Comparison of ENCODE assay signal across 1 cellular context in the genomic region with DNA sequence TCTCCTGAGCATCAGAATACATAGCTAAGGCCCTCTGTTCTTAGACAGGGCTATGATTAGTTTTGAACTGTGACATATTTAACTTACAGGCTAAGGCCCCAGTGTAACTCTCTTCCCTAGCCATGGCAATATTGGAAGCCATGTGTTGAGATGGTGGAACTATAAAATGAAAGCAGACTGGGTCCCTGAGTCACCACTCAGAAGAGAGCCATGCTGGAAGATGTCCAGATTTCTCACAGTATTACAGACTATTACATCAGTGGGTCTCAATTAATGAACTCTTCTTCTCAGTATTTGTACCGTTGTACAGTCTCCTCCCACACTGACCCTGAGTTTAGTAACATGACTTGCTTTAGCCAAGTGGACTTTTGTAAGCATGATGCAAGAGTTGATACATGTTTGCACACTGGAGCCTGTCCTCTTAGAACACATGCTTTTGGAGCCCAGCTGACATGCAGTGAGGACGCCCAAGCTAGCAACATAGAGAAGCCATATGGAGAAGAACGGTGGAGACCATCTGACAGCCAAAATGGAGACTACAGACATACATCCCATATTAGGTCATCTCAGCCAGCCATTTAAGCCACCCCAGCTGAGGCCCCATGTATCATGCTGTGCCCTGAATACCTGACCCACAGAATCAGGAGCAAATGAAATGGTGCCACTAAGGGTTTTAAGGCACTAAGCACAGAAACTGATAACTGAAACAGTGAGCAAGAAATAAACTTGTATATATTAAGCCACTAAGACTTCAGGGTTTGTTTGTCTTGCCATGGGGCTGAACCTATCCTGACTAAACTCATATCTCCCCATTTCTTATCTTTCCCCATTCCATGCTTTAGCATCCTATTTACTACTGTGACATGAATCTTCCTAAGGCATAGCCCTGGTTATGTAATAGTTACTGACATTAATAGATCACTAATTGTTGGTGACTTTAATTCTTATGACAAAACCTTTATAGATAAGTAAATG.
TF ChIP-seq lines count a peak whose summit lies in the region.

No MANE protein-coding gene starts in this region.

TF ChIP-seq in K562, 482 proteins besides CTCF, POLR2A, EP300 and RAD21 (continued from another document and continues in another):
- TF ChIP-seq, protein P1, sequence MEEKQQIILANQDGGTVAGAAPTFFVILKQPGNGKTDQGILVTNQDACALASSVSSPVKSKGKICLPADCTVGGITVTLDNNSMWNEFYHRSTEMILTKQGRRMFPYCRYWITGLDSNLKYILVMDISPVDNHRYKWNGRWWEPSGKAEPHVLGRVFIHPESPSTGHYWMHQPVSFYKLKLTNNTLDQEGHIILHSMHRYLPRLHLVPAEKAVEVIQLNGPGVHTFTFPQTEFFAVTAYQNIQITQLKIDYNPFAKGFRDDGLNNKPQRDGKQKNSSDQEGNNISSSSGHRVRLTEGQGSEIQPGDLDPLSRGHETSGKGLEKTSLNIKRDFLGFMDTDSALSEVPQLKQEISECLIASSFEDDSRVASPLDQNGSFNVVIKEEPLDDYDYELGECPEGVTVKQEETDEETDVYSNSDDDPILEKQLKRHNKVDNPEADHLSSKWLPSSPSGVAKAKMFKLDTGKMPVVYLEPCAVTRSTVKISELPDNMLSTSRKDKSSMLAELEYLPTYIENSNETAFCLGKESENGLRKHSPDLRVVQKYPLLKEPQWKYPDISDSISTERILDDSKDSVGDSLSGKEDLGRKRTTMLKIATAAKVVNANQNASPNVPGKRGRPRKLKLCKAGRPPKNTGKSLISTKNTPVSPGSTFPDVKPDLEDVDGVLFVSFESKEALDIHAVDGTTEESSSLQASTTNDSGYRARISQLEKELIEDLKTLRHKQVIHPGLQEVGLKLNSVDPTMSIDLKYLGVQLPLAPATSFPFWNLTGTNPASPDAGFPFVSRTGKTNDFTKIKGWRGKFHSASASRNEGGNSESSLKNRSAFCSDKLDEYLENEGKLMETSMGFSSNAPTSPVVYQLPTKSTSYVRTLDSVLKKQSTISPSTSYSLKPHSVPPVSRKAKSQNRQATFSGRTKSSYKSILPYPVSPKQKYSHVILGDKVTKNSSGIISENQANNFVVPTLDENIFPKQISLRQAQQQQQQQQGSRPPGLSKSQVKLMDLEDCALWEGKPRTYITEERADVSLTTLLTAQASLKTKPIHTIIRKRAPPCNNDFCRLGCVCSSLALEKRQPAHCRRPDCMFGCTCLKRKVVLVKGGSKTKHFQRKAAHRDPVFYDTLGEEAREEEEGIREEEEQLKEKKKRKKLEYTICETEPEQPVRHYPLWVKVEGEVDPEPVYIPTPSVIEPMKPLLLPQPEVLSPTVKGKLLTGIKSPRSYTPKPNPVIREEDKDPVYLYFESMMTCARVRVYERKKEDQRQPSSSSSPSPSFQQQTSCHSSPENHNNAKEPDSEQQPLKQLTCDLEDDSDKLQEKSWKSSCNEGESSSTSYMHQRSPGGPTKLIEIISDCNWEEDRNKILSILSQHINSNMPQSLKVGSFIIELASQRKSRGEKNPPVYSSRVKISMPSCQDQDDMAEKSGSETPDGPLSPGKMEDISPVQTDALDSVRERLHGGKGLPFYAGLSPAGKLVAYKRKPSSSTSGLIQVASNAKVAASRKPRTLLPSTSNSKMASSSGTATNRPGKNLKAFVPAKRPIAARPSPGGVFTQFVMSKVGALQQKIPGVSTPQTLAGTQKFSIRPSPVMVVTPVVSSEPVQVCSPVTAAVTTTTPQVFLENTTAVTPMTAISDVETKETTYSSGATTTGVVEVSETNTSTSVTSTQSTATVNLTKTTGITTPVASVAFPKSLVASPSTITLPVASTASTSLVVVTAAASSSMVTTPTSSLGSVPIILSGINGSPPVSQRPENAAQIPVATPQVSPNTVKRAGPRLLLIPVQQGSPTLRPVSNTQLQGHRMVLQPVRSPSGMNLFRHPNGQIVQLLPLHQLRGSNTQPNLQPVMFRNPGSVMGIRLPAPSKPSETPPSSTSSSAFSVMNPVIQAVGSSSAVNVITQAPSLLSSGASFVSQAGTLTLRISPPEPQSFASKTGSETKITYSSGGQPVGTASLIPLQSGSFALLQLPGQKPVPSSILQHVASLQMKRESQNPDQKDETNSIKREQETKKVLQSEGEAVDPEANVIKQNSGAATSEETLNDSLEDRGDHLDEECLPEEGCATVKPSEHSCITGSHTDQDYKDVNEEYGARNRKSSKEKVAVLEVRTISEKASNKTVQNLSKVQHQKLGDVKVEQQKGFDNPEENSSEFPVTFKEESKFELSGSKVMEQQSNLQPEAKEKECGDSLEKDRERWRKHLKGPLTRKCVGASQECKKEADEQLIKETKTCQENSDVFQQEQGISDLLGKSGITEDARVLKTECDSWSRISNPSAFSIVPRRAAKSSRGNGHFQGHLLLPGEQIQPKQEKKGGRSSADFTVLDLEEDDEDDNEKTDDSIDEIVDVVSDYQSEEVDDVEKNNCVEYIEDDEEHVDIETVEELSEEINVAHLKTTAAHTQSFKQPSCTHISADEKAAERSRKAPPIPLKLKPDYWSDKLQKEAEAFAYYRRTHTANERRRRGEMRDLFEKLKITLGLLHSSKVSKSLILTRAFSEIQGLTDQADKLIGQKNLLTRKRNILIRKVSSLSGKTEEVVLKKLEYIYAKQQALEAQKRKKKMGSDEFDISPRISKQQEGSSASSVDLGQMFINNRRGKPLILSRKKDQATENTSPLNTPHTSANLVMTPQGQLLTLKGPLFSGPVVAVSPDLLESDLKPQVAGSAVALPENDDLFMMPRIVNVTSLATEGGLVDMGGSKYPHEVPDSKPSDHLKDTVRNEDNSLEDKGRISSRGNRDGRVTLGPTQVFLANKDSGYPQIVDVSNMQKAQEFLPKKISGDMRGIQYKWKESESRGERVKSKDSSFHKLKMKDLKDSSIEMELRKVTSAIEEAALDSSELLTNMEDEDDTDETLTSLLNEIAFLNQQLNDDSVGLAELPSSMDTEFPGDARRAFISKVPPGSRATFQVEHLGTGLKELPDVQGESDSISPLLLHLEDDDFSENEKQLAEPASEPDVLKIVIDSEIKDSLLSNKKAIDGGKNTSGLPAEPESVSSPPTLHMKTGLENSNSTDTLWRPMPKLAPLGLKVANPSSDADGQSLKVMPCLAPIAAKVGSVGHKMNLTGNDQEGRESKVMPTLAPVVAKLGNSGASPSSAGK (IDR thresholded peaks at IDR 0.05), result peak; percentile 95
- TF ChIP-seq, protein P2, sequence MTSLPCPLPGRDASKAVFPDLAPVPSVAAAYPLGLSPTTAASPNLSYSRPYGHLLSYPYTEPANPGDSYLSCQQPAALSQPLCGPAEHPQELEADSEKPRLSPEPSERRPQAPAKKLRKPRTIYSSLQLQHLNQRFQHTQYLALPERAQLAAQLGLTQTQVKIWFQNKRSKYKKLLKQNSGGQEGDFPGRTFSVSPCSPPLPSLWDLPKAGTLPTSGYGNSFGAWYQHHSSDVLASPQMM (CRISPR knock-in tag; IDR thresholded peaks at IDR 0.05), result no peak
- TF ChIP-seq, protein P3, sequence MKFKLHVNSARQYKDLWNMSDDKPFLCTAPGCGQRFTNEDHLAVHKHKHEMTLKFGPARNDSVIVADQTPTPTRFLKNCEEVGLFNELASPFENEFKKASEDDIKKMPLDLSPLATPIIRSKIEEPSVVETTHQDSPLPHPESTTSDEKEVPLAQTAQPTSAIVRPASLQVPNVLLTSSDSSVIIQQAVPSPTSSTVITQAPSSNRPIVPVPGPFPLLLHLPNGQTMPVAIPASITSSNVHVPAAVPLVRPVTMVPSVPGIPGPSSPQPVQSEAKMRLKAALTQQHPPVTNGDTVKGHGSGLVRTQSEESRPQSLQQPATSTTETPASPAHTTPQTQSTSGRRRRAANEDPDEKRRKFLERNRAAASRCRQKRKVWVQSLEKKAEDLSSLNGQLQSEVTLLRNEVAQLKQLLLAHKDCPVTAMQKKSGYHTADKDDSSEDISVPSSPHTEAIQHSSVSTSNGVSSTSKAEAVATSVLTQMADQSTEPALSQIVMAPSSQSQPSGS (CRISPR knock-in tag; IDR thresholded peaks at IDR 0.05), result no peak
- TF ChIP-seq NONO (IDR thresholded peaks at IDR 0.05; ENCODE audit: low read depth in 2 of 2, low read length in 1 of 2), result no peak
- peak; percentile 72; the same call in 1 of the 2 replicates for TF ChIP-seq ZBTB26 (CRISPR knock-in tag; IDR thresholded peaks at IDR 0.05)
- TF ChIP-seq ZNF384 (IDR thresholded peaks at IDR 0.05; ENCODE audit: low read depth, low read length), result no peak
- TF ChIP-seq, protein P4, sequence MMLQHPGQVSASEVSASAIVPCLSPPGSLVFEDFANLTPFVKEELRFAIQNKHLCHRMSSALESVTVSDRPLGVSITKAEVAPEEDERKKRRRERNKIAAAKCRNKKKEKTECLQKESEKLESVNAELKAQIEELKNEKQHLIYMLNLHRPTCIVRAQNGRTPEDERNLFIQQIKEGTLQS (IDR thresholded peaks at IDR 0.05), result peak; percentile 99
- TF ChIP-seq, protein P4 (CRISPR knock-in tag; conservative IDR thresholded peaks at IDR 0.05), result peak; percentile 80; the same call in 1 of the 2 replicates
- TF ChIP-seq RHOXF2B (CRISPR knock-in tag; conservative IDR thresholded peaks at IDR 0.05), result peak; percentile 82; the same call in 1 of the 2 replicates
- no peak; the same call in 1 of the 2 replicates for TF ChIP-seq NFE2L1 (tag; IDR thresholded peaks at IDR 0.05; ENCODE audit: borderline replicate concordance, low read depth)
- no peak for TF ChIP-seq ZNF699 (CRISPR knock-in tag; IDR thresholded peaks at IDR 0.05; ENCODE audit: insufficient replicate concordance)
- TF ChIP-seq MXI1 (IDR thresholded peaks at IDR 0.05; ENCODE audit: low read depth, low read length), result no peak
- TF ChIP-seq RBM15 (IDR thresholded peaks at IDR 0.05; ENCODE audit: insufficient read depth, low read length), result no peak
- peak; percentile 78; the same call in 1 of the 2 replicates for TF ChIP-seq ZNF449 (CRISPR knock-in tag; IDR thresholded peaks at IDR 0.05)
- TF ChIP-seq, protein P5, sequence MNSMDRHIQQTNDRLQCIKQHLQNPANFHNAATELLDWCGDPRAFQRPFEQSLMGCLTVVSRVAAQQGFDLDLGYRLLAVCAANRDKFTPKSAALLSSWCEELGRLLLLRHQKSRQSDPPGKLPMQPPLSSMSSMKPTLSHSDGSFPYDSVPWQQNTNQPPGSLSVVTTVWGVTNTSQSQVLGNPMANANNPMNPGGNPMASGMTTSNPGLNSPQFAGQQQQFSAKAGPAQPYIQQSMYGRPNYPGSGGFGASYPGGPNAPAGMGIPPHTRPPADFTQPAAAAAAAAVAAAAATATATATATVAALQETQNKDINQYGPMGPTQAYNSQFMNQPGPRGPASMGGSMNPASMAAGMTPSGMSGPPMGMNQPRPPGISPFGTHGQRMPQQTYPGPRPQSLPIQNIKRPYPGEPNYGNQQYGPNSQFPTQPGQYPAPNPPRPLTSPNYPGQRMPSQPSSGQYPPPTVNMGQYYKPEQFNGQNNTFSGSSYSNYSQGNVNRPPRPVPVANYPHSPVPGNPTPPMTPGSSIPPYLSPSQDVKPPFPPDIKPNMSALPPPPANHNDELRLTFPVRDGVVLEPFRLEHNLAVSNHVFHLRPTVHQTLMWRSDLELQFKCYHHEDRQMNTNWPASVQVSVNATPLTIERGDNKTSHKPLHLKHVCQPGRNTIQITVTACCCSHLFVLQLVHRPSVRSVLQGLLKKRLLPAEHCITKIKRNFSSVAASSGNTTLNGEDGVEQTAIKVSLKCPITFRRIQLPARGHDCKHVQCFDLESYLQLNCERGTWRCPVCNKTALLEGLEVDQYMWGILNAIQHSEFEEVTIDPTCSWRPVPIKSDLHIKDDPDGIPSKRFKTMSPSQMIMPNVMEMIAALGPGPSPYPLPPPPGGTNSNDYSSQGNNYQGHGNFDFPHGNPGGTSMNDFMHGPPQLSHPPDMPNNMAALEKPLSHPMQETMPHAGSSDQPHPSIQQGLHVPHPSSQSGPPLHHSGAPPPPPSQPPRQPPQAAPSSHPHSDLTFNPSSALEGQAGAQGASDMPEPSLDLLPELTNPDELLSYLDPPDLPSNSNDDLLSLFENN (IDR thresholded peaks at IDR 0.05; ENCODE audit: low read depth in 2 of 2, low read length in 2 of 2), result no peak
- TF ChIP-seq ZBTB17 (CRISPR knock-in tag; IDR thresholded peaks at IDR 0.05), result peak; percentile 10
- TF ChIP-seq, protein P6, sequence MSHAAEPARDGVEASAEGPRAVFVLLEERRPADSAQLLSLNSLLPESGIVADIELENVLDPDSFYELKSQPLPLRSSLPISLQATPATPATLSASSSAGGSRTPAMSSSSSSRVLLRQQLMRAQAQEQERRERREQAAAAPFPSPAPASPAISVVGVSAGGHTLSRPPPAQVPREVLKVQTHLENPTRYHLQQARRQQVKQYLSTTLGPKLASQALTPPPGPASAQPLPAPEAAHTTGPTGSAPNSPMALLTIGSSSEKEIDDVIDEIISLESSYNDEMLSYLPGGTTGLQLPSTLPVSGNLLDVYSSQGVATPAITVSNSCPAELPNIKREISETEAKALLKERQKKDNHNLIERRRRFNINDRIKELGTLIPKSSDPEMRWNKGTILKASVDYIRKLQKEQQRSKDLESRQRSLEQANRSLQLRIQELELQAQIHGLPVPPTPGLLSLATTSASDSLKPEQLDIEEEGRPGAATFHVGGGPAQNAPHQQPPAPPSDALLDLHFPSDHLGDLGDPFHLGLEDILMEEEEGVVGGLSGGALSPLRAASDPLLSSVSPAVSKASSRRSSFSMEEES (CRISPR knock-in tag; IDR thresholded peaks at IDR 0.05), result no peak
- no peak for TF ChIP-seq ZNF511 (CRISPR knock-in tag; IDR thresholded peaks at IDR 0.05)
- no peak for TF ChIP-seq ZNF408 (CRISPR knock-in tag; IDR thresholded peaks at IDR 0.05; ENCODE audit: low read depth)
- no peak for TF ChIP-seq XRCC3 (IDR thresholded peaks at IDR 0.05)
- peak in 1 of 2 experiments; percentile 78; a peak in 2 of 4 replicates for TF ChIP-seq FOXA3 (CRISPR knock-in tag; conservative IDR thresholded peaks at IDR 0.05 in 1 of 2, IDR thresholded peaks at IDR 0.05 in 1 of 2)
- TF ChIP-seq L3MBTL2 (IDR thresholded peaks at IDR 0.05), result peak; percentile 98
- peak; percentile 69; the same call in 1 of the 2 replicates for TF ChIP-seq ILK (tag; IDR thresholded peaks at IDR 0.05; ENCODE audit: borderline replicate concordance, low read depth)
- no peak; the same call in none of the 2 replicates for TF ChIP-seq MECOM (CRISPR knock-in tag; IDR thresholded peaks at IDR 0.05)
